Comparison of ENCODE assay signal across 18 cellular contexts in the genomic region with DNA sequence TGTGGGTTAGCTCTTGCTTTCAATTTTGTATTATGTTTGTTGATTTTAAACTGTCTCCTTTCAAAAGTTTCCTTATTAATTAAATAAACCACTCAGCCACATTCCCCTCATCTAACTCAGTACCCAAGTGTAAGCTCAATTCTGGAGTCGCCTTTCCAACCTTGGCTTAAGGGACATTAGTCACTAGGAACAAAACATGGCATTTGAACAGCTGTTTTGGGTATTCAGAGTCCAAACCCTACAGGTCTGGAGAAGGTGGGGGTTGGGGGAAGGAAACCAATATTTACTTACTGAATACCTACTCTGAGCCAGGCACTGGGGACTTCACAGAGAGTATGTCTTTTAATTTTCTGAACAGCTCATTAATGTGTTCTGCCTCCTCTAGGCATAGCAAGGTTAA.
DNase-seq lines count a peak whose midpoint lies in the region; ATAC-seq and TF ChIP-seq lines count a peak whose summit lies in the region.
"Had no signal": no experiment of that assay in that cellular context is flagged by ENCODE, and none has a peak within 500 bp of the region (broad histone marks: within the 10 kb centered on the region; RNA-seq: fewer than 3 reads in every experiment).

No MANE protein-coding gene starts in this region.

- no peak overlapping the region for H2BK120ac ChIP-seq in mesenchymal stem cell (ENCODE audit: low read depth, low read length)

- CTCF ChIA-PET in SK-N-SH (lab: Yijun Ruan, JAX): interaction anchor here (0.7 to 1.3 kb wide), 2 partner anchors 35 to 119 kb away, joined by 3 read pairs; no protein-coding TSS in a partner anchor

- no peaks in the 10 kb centered on the region for H3K27me3 ChIP-seq in SK-N-SH (ENCODE audit: insufficient read depth)
- no peaks in the 10 kb centered on the region for H3K27me3 ChIP-seq in Peyer's patch
- no peaks in the 10 kb centered on the region for H3K27me3 ChIP-seq in mesenchymal stem cell (ENCODE audit: control insufficient read depth in 1 of 2, insufficient read depth in 1 of 2, low read length in 2 of 2)
- H3K27me3 ChIP-seq in tibial nerve: no peaks in the 10 kb centered on the region
- H3K27me3 ChIP-seq: cardiac muscle cell, gastroesophageal sphincter had no signal

- H3K9ac ChIP-seq in SK-N-SH (no peak overlapping the region), mesenchymal stem cell (ENCODE audit: low read length) (peak overlapping the region; percentile 49)
- H3K9ac ChIP-seq: KMS-11 had no signal

- H2AFZ ChIP-seq in SK-N-SH (ENCODE audit: low read depth) (no peak overlapping the region), mesenchymal stem cell (ENCODE audit: low read depth, low read length) (no peak overlapping the region)

- H4K20me1 ChIP-seq in SK-N-SH (ENCODE audit: insufficient read depth): no peaks in the 10 kb centered on the region

- H3K14ac ChIP-seq in mesenchymal stem cell (ENCODE audit: low read length in 2 of 2): no peak overlapping the region

- no peak for ATAC-seq in SK-N-SH treated with all-trans-retinoic acid at 6 μM for 48 hours
- no peak for ATAC-seq in GM21737 (IDR thresholded peaks at IDR 0.05; ENCODE audit: unreplicated experiment)
- ATAC-seq in Right ventricle myocardium inferior: no peak
- ATAC-seq: gastroesophageal sphincter had no signal

- no peak overlapping the region for H3K23ac ChIP-seq in mesenchymal stem cell (ENCODE audit: low read length in 2 of 2)

- intact Hi-C loops in Right ventricle myocardium inferior (cut with DNase I): loop anchor here (5.0 kb wide), 4 partner anchors 161 to 796 kb away; a partner anchor contains a TSS

- H3F3A ChIP-seq in SK-N-SH (replicated peaks; ENCODE audit: insufficient read depth): peaks cover 33% of the 10 kb centered on the region

- no peak overlapping the region for H4K91ac ChIP-seq in mesenchymal stem cell (ENCODE audit: low read length)

- H3K27ac ChIP-seq in SK-N-SH (ENCODE audit: low read depth in 2 of 2, low read length in 1 of 2) (peak overlapping the region in 1 of 2 experiments; percentile 93; a peak in 1 of 4 replicates), Peyer's patch (peak overlapping the region in 3 of 4 donors; percentile 60 to 89 (median 84)), mesenchymal stem cell (ENCODE audit: low read length, poor library complexity, severe bottlenecking) (no peak overlapping the region), tibial nerve (peak overlapping the region in 3 of 4 donors; percentile 65 to 99 (median 96))
- H3K27ac ChIP-seq: cardiac muscle cell, KMS-11 had no signal

- H3K4me2 ChIP-seq in SK-N-SH (peak overlapping the region; percentile 15; the same call in 1 of the 2 replicates), mesenchymal stem cell (ENCODE audit: low read length, poor library complexity, severe bottlenecking) (no peak overlapping the region)
- H3K4me2 ChIP-seq: KMS-11 had no signal

- no peaks in the 10 kb centered on the region for H3K9me2 ChIP-seq in SK-N-SH

- TF ChIP-seq RAD21 in SK-N-SH (IDR thresholded peaks at IDR 0.05; ENCODE audit: low read length): no peak

- H3K79me2 ChIP-seq in SK-N-SH (ENCODE audit: insufficient read depth): no peaks in the 10 kb centered on the region

- H2BK15ac ChIP-seq in mesenchymal stem cell (ENCODE audit: low read depth, poor library complexity, severe bottlenecking): no peak overlapping the region

- H3K36me3 ChIP-seq in SK-N-SH (replicated peaks in 1 of 2; ENCODE audit: control insufficient read depth in 1 of 2, insufficient read depth in 2 of 2, low read length in 1 of 2): no peaks in the 10 kb centered on the region
- H3K36me3 ChIP-seq in Peyer's patch: no peaks in the 10 kb centered on the region
- H3K36me3 ChIP-seq in mesenchymal stem cell (ENCODE audit: control insufficient read depth in 1 of 2, insufficient read depth in 2 of 2, low read depth in 1 of 2, low read length in 2 of 2): no peaks in the 10 kb centered on the region
- H3K36me3 ChIP-seq in tibial nerve: no peaks in the 10 kb centered on the region
- H3K36me3 ChIP-seq: cardiac muscle cell, gastroesophageal sphincter, prostate gland had no signal

- no peaks in the 10 kb centered on the region for H3K79me1 ChIP-seq in mesenchymal stem cell (replicated peaks; ENCODE audit: low read length, poor library complexity, severe bottlenecking)

- H3K4me3 ChIP-seq in SK-N-SH (ENCODE audit: low read depth in 2 of 2, low read length in 1 of 2) (no peak overlapping the region), Peyer's patch (no peak overlapping the region), mesenchymal stem cell (ENCODE audit: insufficient read depth in 1 of 2, low read depth in 1 of 2, low read length in 2 of 2) (no peak overlapping the region), tibial nerve (no peak overlapping the region)
- H3K4me3 ChIP-seq: cardiac muscle cell, gastroesophageal sphincter, prostate gland had no signal

- H3K4me1 ChIP-seq in SK-N-SH (ENCODE audit: control insufficient read depth in 1 of 2, insufficient read depth in 2 of 2, low read depth in 1 of 2, low read length in 1 of 2): peaks cover 18 to 29% of the 10 kb centered on the region in 2 experiments
- H3K4me1 ChIP-seq in Peyer's patch: peaks cover 0 to 61% (median 15%) of the 10 kb centered on the region in 4 donors
- H3K4me1 ChIP-seq in mesenchymal stem cell (ENCODE audit: control insufficient read depth, insufficient read depth, low read depth, low read length): peaks cover 11% of the 10 kb centered on the region
- peaks cover 0 to 59% (median 31%) of the 10 kb centered on the region in 4 donors for H3K4me1 ChIP-seq in tibial nerve

- H3K9me3 ChIP-seq in SK-N-SH: no peaks in the 10 kb centered on the region
- no peaks in the 10 kb centered on the region for H3K9me3 ChIP-seq in Peyer's patch
- no peaks in the 10 kb centered on the region for H3K9me3 ChIP-seq in mesenchymal stem cell (ENCODE audit: control insufficient read depth, low read length)
- H3K9me3 ChIP-seq in tibial nerve: no peaks in the 10 kb centered on the region
- H3K9me3 ChIP-seq: gastroesophageal sphincter, prostate gland had no signal

- TF ChIP-seq EP300 in SK-N-SH (IDR thresholded peaks at IDR 0.05; ENCODE audit: borderline replicate concordance in 1 of 2, low read depth in 1 of 2, low read length in 1 of 2) (no peak), tibial nerve (IDR thresholded peaks at IDR 0.05) (no peak)

- WGBS in SK-N-SH (ENCODE audit: low lambda C conversion rate): 82% methylated on average over 1 of the region's 1 CpG
- 100% methylated on average over 1 of the region's 1 CpG for WGBS in mesenchymal stem cell
- WGBS in tibial nerve, 2 donors: 89 to 96% methylated on average over 1 of the region's 1 CpG

- DNase-seq in SK-N-SH: no peak
- DNase-seq in Peyer's patch: no peak
- no peak for DNase-seq in mesenchymal stem cell
- DNase-seq in tibial nerve (ENCODE audit: low spot score in 2 of 2): no peak
- no peak for DNase-seq in NK-92 (lab: John Stamatoyannopoulos, UW; ENCODE audit: unreplicated experiment)
- DNase-seq in Right ventricle myocardium inferior (ENCODE audit: missing footprints): no peak
- DNase-seq: activated CD4-positive, alpha-beta T cell treated with anti-CD3 and anti-CD28 coated beads, Interleukin-2, amount 10 ng/mL, durations not matched to agents 7 days and 5 days; activated CD8-positive, alpha-beta memory T cell treated with anti-CD3 and anti-CD28 coated beads, Interleukin-2, amount 50 U/mL, for 48 hours; activated gamma-delta T cell treated with Interleukin-2 at 50 U/mL for 16 hours; DMS79; NCI-H1105 treated with DMSO at 0.1 percent for 48 hours; NCI-H226 had no signal

- POLR2A ChIA-PET in SK-N-SH (lab: Yijun Ruan, JAX): no interaction called here

- H4K8ac ChIP-seq in mesenchymal stem cell (ENCODE audit: low read length): no peak overlapping the region

- H3K18ac ChIP-seq in mesenchymal stem cell (ENCODE audit: low read depth in 1 of 2, low read length in 2 of 2): peak overlapping the region in 1 of 2 experiments; percentile 53

- H2AK5ac ChIP-seq in mesenchymal stem cell (ENCODE audit: low read length, severe bottlenecking): no peak overlapping the region

- peak overlapping the region in 1 of 2 experiments; percentile 37 for H2BK12ac ChIP-seq in mesenchymal stem cell (ENCODE audit: low read length in 2 of 2)

- H2BK5ac ChIP-seq in mesenchymal stem cell (ENCODE audit: low read depth, low read length, poor library complexity, severe bottlenecking): no peak overlapping the region

- no peak for TF ChIP-seq POLR2A in Peyer's patch (IDR thresholded peaks at IDR 0.05)
- no peak for TF ChIP-seq POLR2A in tibial nerve (IDR thresholded peaks at IDR 0.05)

- peak overlapping the region in 1 of 2 experiments; percentile 22 for H3K4ac ChIP-seq in mesenchymal stem cell (ENCODE audit: low read depth in 1 of 2, low read length in 2 of 2)

- TF ChIP-seq CTCF in SK-N-SH (IDR thresholded peaks at IDR 0.05) (no peak), Peyer's patch (IDR thresholded peaks at IDR 0.05) (no peak), tibial nerve (IDR thresholded peaks at IDR 0.05) (no peak)

TF ChIP-seq in SK-N-SH, 30 proteins besides CTCF, POLR2A, EP300 and RAD21 (continues in another document):
- TF ChIP-seq SIN3A (IDR thresholded peaks at IDR 0.05; ENCODE audit: borderline replicate concordance, low read depth, low read length) (no peak), ELF1 (IDR thresholded peaks at IDR 0.05) (no peak)
- TF ChIP-seq, protein P1, sequence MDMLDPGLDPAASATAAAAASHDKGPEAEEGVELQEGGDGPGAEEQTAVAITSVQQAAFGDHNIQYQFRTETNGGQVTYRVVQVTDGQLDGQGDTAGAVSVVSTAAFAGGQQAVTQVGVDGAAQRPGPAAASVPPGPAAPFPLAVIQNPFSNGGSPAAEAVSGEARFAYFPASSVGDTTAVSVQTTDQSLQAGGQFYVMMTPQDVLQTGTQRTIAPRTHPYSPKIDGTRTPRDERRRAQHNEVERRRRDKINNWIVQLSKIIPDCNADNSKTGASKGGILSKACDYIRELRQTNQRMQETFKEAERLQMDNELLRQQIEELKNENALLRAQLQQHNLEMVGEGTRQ (IDR thresholded peaks at IDR 0.05; ENCODE audit: borderline replicate concordance, low read depth, low read length): no peak

TF ChIP-seq in SK-N-SH treated with all-trans-retinoic acid at 6 μM for 48 hours, 23 proteins besides CTCF, POLR2A, EP300 and RAD21 (continues in another document):
- TF ChIP-seq SNAI2 (CRISPR knock-in tag; IDR thresholded peaks at IDR 0.05): no peak
- no peak for TF ChIP-seq ARNTL (CRISPR knock-in tag; IDR thresholded peaks at IDR 0.05; ENCODE audit: borderline replicate concordance, low read depth)
- no peak for TF ChIP-seq GLIS3 (CRISPR knock-in tag; IDR thresholded peaks at IDR 0.05)
- TF ChIP-seq ESRRG (CRISPR knock-in tag; IDR thresholded peaks at IDR 0.05): no peak
- TF ChIP-seq BACH2 (CRISPR knock-in tag; IDR thresholded peaks at IDR 0.05; ENCODE audit: borderline replicate concordance): no peak
- TF ChIP-seq ZNF70 (CRISPR knock-in tag; IDR thresholded peaks at IDR 0.05): no peak
- no peak for TF ChIP-seq ZNF8 (CRISPR knock-in tag; IDR thresholded peaks at IDR 0.05)
